ENCODE assay signal across 22 cellular contexts in genomic region chr7:44539669-44540516, GRCh38. TPM values are rescaled to one million over a fixed set of nuclear protein-coding genes. Genes with fewer than 3 reads are reported as not detected.
DNase-seq lines count a peak whose midpoint lies in the region; ATAC-seq, FAIRE-seq and TF ChIP-seq lines count a peak whose summit lies in the region.
"Had no signal": no experiment of that assay in that cellular context is flagged by ENCODE, and none has a peak within 500 bp of the region (broad histone marks: within the 10 kb centered on the region; RNA-seq: fewer than 3 reads in every experiment).

No MANE protein-coding gene starts in this region.

- TF ChIP-seq EP300 in SK-N-SH (IDR thresholded peaks at IDR 0.05; ENCODE audit: borderline replicate concordance in 1 of 2, low read depth in 1 of 2, low read length in 1 of 2) = no peak
- no peak for TF ChIP-seq EP300 in HepG2 (IDR thresholded peaks at IDR 0.05; ENCODE audit: low read depth in 2 of 2, low read length in 2 of 2)
- TF ChIP-seq EP300 in HepG2 (CRISPR knock-in tag; IDR thresholded peaks at IDR 0.05; ENCODE audit: borderline replicate concordance) = no peak

- no peaks in the 10 kb centered on the region for H3K27me3 ChIP-seq in SK-N-SH (ENCODE audit: insufficient read depth)
- H3K27me3 ChIP-seq in HepG2 (ENCODE audit: control insufficient read depth in 1 of 2, insufficient read depth in 2 of 2, low read length in 2 of 2) = no peaks in the 10 kb centered on the region
- H3K27me3 ChIP-seq in MG63 = no peaks in the 10 kb centered on the region
- H3K27me3 ChIP-seq: BE2C had no signal

- H3K36me3 ChIP-seq in SK-N-SH (replicated peaks in 1 of 2; ENCODE audit: control insufficient read depth in 1 of 2, insufficient read depth in 2 of 2, low read length in 1 of 2) (no peaks in the 10 kb centered on the region), HEK293 (ENCODE audit: control insufficient read depth in 2 of 2, insufficient read depth in 1 of 2, low read length in 2 of 2) (no peaks in the 10 kb centered on the region), HepG2 (replicated peaks in 1 of 2; ENCODE audit: control insufficient read depth in 1 of 2, insufficient read depth in 2 of 2, low read length in 2 of 2) (peaks cover 0 to 9% of the 10 kb centered on the region in 2 experiments; a peak in 1 of 5 replicates), MG63 (no peaks in the 10 kb centered on the region)
- H3K36me3 ChIP-seq: BE2C had no signal

- DNase-seq in SK-N-SH = peak; percentile 21
- no peak for DNase-seq in HepG2 (ENCODE audit: low spot score)
- DNase-seq in sciatic nerve (ENCODE audit: low spot score) = no peak
- DNase-seq in stimulated activated naive CD4-positive, alpha-beta T cell treated with Interleukin-2 at 50 U/mL for 16 hours (lab: John Stamatoyannopoulos, UW) = no peak
- DNase-seq in MG63 = no peak
- DNase-seq: BE2C; CD4-positive, alpha-beta T cell; GM23248; Kasumi-1; NCI-H1105; NCI-H187 treated with DMSO at 0.1 percent for 48 hours; NCI-H2171; NCI-H446; NCI-H69; NK-92 treated with Interleukin-12 subunit alpha and Interleukin-12 subunit beta, amount 100 ng/mL, for 24 hours; OCI-M1; RPMI8226 had no signal

- CTCF ChIA-PET in SK-N-SH (lab: Yijun Ruan, JAX) (interaction anchor here (0.6 to 0.8 kb wide), 2 partner anchors 26 to 677 kb away, joined by 3 read pairs; no protein-coding TSS in a partner anchor), HEK293 (lab: Yijun Ruan, JAX) (interaction anchor here (0.9 kb wide), 1 partner anchor 26 kb away, joined by 3 read pairs; no protein-coding TSS in a partner anchor), HepG2 (lab: Yijun Ruan, JAX; ENCODE audit: low intra/inter-chr PET ratio, low total read pairs) (no interaction called here)

- H3K9me3 ChIP-seq in SK-N-SH = no peaks in the 10 kb centered on the region
- H3K9me3 ChIP-seq in HEK293 (ENCODE audit: control insufficient read depth, insufficient read depth, low read depth, low read length) = no peaks in the 10 kb centered on the region
- H3K9me3 ChIP-seq in HepG2 (ENCODE audit: low read length) = no peaks in the 10 kb centered on the region
- H3K9me3 ChIP-seq in MG63 = no peaks in the 10 kb centered on the region
- H3K9me3 ChIP-seq: BE2C had no signal

- H3K9ac ChIP-seq in SK-N-SH = no peak overlapping the region
- H3K9ac ChIP-seq in HepG2 (ENCODE audit: insufficient read depth, low read depth, low read length) = peak overlapping the region; percentile 90
- H3K9ac ChIP-seq: GM23248 had no signal

- H3K27ac ChIP-seq in SK-N-SH (ENCODE audit: low read depth in 2 of 2, low read length in 1 of 2) (no peak overlapping the region), HEK293 (ENCODE audit: extremely low read depth, low read depth, low read length) (no peak overlapping the region), HepG2 (ENCODE audit: extremely low read length, insufficient read depth, low read length) (peak overlapping the region; percentile 94)
- H3K27ac ChIP-seq: 22Rv1, GM23248 had no signal

- H2AFZ ChIP-seq in SK-N-SH (ENCODE audit: low read depth) (no peak overlapping the region), HepG2 (ENCODE audit: low read length) (no peak overlapping the region)
- H2AFZ ChIP-seq: GM23248 had no signal

- FAIRE-seq in HepG2 (lab: Jason Lieb, UNC) = no peak

- H3K9me2 ChIP-seq in SK-N-SH = no peaks in the 10 kb centered on the region

- H3K4me3 ChIP-seq in SK-N-SH (ENCODE audit: low read depth in 2 of 2, low read length in 1 of 2) (no peak overlapping the region), HEK293 (ENCODE audit: low read depth, low read length) (no peak overlapping the region), HepG2 (replicated peaks in 1 of 3; ENCODE audit: insufficient read depth in 1 of 3, low read depth in 2 of 3, low read length in 3 of 3) (peak overlapping the region; percentile 57 to 79 (median 63); a peak in 5 of 6 replicates), MG63 (no peak overlapping the region)
- H3K4me3 ChIP-seq: GM23248 had no signal

- no peak for TF ChIP-seq CTCF in SK-N-SH (IDR thresholded peaks at IDR 0.05)
- TF ChIP-seq CTCF in HEK293 (tag by site-specific recombination; IDR thresholded peaks at IDR 0.05) = no peak
- no peak for TF ChIP-seq CTCF in HepG2 (CRISPR knock-in tag; IDR thresholded peaks at IDR 0.05)

- H3K4me2 ChIP-seq in SK-N-SH (no peak overlapping the region), HepG2 (ENCODE audit: low read depth, low read length) (peak overlapping the region; percentile 98)

- intact Hi-C loops in HepG2 (cut with micrococcal nuclease; ENCODE audit: unreplicated experiment) = loop anchor here (5.0 kb wide), 1 partner anchor 48 kb away; the partner anchor contains the start of gene NUDCD3
- intact Hi-C loops in sciatic nerve (cut with DNase I) = no loop called here

- TF ChIP-seq RAD21 in SK-N-SH (IDR thresholded peaks at IDR 0.05; ENCODE audit: low read length) = no peak
- no peak for TF ChIP-seq RAD21 in HepG2 (CRISPR knock-in tag; IDR thresholded peaks at IDR 0.05)

- H4K20me1 ChIP-seq in SK-N-SH (ENCODE audit: insufficient read depth) = no peaks in the 10 kb centered on the region
- H4K20me1 ChIP-seq in HepG2 (ENCODE audit: insufficient read depth, low read length) = peaks cover 12% of the 10 kb centered on the region; the same call in 1 of the 2 replicates

- H3K79me2 ChIP-seq in SK-N-SH (ENCODE audit: insufficient read depth) (no peaks in the 10 kb centered on the region), HepG2 (ENCODE audit: insufficient read depth, low read length) (peaks cover 52% of the 10 kb centered on the region)

- 81% methylated on average over 27 of the region's 27 CpGs for WGBS in SK-N-SH (ENCODE audit: low lambda C conversion rate)
- WGBS in HepG2 (ENCODE audit: low lambda C conversion rate) = 94% methylated on average over 15 of the region's 27 CpGs

- no peak for TF ChIP-seq POLR2A in HepG2 (IDR thresholded peaks at IDR 0.05; ENCODE audit: insufficient read depth in 1 of 2, low read depth in 2 of 2, low read length in 2 of 2)

- H3K4me1 ChIP-seq in SK-N-SH (ENCODE audit: control insufficient read depth in 1 of 2, insufficient read depth in 2 of 2, low read depth in 1 of 2, low read length in 1 of 2) (peaks cover 0 to 16% of the 10 kb centered on the region in 2 experiments; a peak in 1 of 4 replicates), HEK293 (ENCODE audit: control insufficient read depth, insufficient read depth, low read length) (no peaks in the 10 kb centered on the region), HepG2 (ENCODE audit: insufficient read depth, low read length) (peaks cover 89% of the 10 kb centered on the region)
- H3K4me1 ChIP-seq: BE2C had no signal

- POLR2A ChIA-PET in SK-N-SH (lab: Yijun Ruan, JAX) = interaction anchor here (0.6 kb wide), 1 partner anchor 25 kb away, joined by 3 read pairs; no protein-coding TSS in a partner anchor
- POLR2A ChIA-PET in HEK293 (lab: Yijun Ruan, JAX) = no interaction called here
- POLR2A ChIA-PET in HepG2 (lab: Yijun Ruan, JAX) = interaction anchor here (1.3 to 4.1 kb wide), 2 partner anchors 22 to 25 kb away, joined by 3 to 25 read pairs; no protein-coding TSS in a partner anchor

- H3F3A ChIP-seq in SK-N-SH (replicated peaks; ENCODE audit: insufficient read depth) = no peaks in the 10 kb centered on the region

- in situ Hi-C loops in HepG2 (cut with HindIII; ENCODE audit: extremely low pct_ligation_motif_present, low pct_unique_long_range_greater_than_20kb) = no loop called here

- no peak for ATAC-seq in SK-N-SH treated with all-trans-retinoic acid at 6 μM for 48 hours
- ATAC-seq in HepG2 = no peak
- peak; percentile 41 for ATAC-seq in sciatic nerve
- ATAC-seq in HG03045 (IDR thresholded peaks at IDR 0.05; ENCODE audit: unreplicated experiment) = no peak

- no TSS peak for BruUV-seq in HepG2 (replicated peaks; lab: Mats Ljungman, UMichigan)

RNA-seq across cellular contexts. Expression of gene NPC1L1, which starts 1.2 kb away (rescaled TPM):
- polyA plus RNA-seq in SK-N-SH (2012; rRNA removed) = 0.03 TPM in 1 of 2 replicates, not detected in the other
- under 0.01 TPM in 1 of 2 replicates, not detected in the other for polyA plus RNA-seq in SK-N-SH (2012; cell fraction: cytosol; rRNA removed)
- polyA plus RNA-seq in SK-N-SH (2012; cell fraction: nucleus; rRNA removed) = 0.05 and 0.12 TPM in 2 replicates
- total RNA-seq in HepG2 (2016; rRNA removed; fragmentation: Illumina TruSeq; extraction: Trizol) = 3.8 and 4.8 TPM in 2 replicates
- total RNA-seq in HepG2 (2016; cell fraction: cytosol; rRNA removed; fragmentation: Illumina TruSeq; extraction: Trizol; ENCODE audit: low read depth) = 1.9 and 2.0 TPM in 2 replicates
- total RNA-seq in HepG2 (2016; cell fraction: insoluble cytoplasmic fraction; rRNA removed; fragmentation: Illumina TruSeq; extraction: Trizol) = 2.9 and 4.5 TPM in 2 replicates
- total RNA-seq in HepG2 (2016; cell fraction: membrane; rRNA removed; fragmentation: Illumina TruSeq; extraction: Trizol) = 3.9 and 4.0 TPM in 2 replicates
- 10.5 and 11.9 TPM in 2 replicates for total RNA-seq in HepG2 (2016; cell fraction: nucleus; rRNA removed; fragmentation: Illumina TruSeq; extraction: Trizol)
- 14.5 and 26.6 TPM in 2 replicates for polyA plus RNA-seq in HepG2 (2011; rRNA removed)
- polyA plus RNA-seq in HepG2 (2011; cell fraction: cytosol; rRNA removed) = 10.4 and 11.4 TPM in 2 replicates
- polyA plus RNA-seq in HepG2 (2011; cell fraction: nucleus; rRNA removed) = 72.5 and 82.9 TPM in 2 replicates
- polyA plus RNA-seq in HepG2 (2012) = 14.5 and 17.3 TPM in 2 replicates
- 2.2 and 2.7 TPM in 2 replicates for polyA plus RNA-seq in HepG2 (2016; cell fraction: cytosol; fragmentation: Illumina TruSeq; extraction: Trizol; ENCODE audit: low read depth)
- 4.9 and 6.8 TPM in 2 replicates for polyA plus RNA-seq in HepG2 (2016; cell fraction: insoluble cytoplasmic fraction; fragmentation: Illumina TruSeq; extraction: Trizol; ENCODE audit: low read depth)
- 4.3 TPM in 2 replicates for polyA plus RNA-seq in HepG2 (2016; cell fraction: membrane; fragmentation: Illumina TruSeq; extraction: Trizol; ENCODE audit: low read depth)
- 43.1 and 46.9 TPM in 2 replicates for polyA plus RNA-seq in HepG2 (2016; cell fraction: nucleus; fragmentation: Illumina TruSeq; extraction: Trizol; ENCODE audit: insufficient read depth, low read depth)
- 0.19 and 29.3 TPM in 2 replicates for polyA minus RNA-seq in HepG2 (2011; rRNA and poly(A)+ RNA removed; ENCODE audit: low replicate concordance)
- 9.6 and 11.7 TPM in 2 replicates for polyA minus RNA-seq in HepG2 (2011; cell fraction: cytosol; rRNA and poly(A)+ RNA removed)
- 16.9 and 24.6 TPM in 2 replicates for polyA minus RNA-seq in HepG2 (2011; cell fraction: nucleus; rRNA and poly(A)+ RNA removed)
- total RNA-seq in sciatic nerve = 0.45 TPM
- total RNA-seq in MG63 (2014; rRNA removed; shearing (Covaris generic); ENCODE audit: low replicate concordance) = 0.07 TPM in 1 of 2 replicates, not detected in the other
- total RNA-seq: GM23248 had no signal
- polyA plus RNA-seq: GM23248, IgD-negative memory B cell had no signal

RNA-seq across cellular contexts. Expression of gene DDX56, which starts 33.8 kb away (rescaled TPM):
- polyA plus RNA-seq in SK-N-SH (2012; rRNA removed) = 97.1 and 126 TPM in 2 replicates
- polyA plus RNA-seq in SK-N-SH (2012; cell fraction: cytosol; rRNA removed) = 44.8 and 68.5 TPM in 2 replicates
- 227 and 338 TPM in 2 replicates for polyA plus RNA-seq in SK-N-SH (2012; cell fraction: nucleus; rRNA removed)
- total RNA-seq in HepG2 (2016; rRNA removed; fragmentation: Illumina TruSeq; extraction: Trizol) = 105 and 120 TPM in 2 replicates
- total RNA-seq in HepG2 (2016; cell fraction: cytosol; rRNA removed; fragmentation: Illumina TruSeq; extraction: Trizol; ENCODE audit: low read depth) = 15.2 and 16.6 TPM in 2 replicates
- 109 and 123 TPM in 2 replicates for total RNA-seq in HepG2 (2016; cell fraction: insoluble cytoplasmic fraction; rRNA removed; fragmentation: Illumina TruSeq; extraction: Trizol)
- total RNA-seq in HepG2 (2016; cell fraction: membrane; rRNA removed; fragmentation: Illumina TruSeq; extraction: Trizol) = 29.3 and 30.6 TPM in 2 replicates
- total RNA-seq in HepG2 (2016; cell fraction: nucleus; rRNA removed; fragmentation: Illumina TruSeq; extraction: Trizol) = 97.6 and 120 TPM in 2 replicates
- polyA plus RNA-seq in HepG2 (2011; rRNA removed) = 82.6 and 106 TPM in 2 replicates
- 53.6 and 58.7 TPM in 2 replicates for polyA plus RNA-seq in HepG2 (2011; cell fraction: cytosol; rRNA removed)
- polyA plus RNA-seq in HepG2 (2011; cell fraction: nucleus; rRNA removed) = 231 and 242 TPM in 2 replicates
- polyA plus RNA-seq in HepG2 (2012) = 45.8 and 68.4 TPM in 2 replicates
- polyA plus RNA-seq in HepG2 (2016; cell fraction: cytosol; fragmentation: Illumina TruSeq; extraction: Trizol; ENCODE audit: low read depth) = 11.3 and 12.0 TPM in 2 replicates
- 83.4 and 100 TPM in 2 replicates for polyA plus RNA-seq in HepG2 (2016; cell fraction: insoluble cytoplasmic fraction; fragmentation: Illumina TruSeq; extraction: Trizol; ENCODE audit: low read depth)
- polyA plus RNA-seq in HepG2 (2016; cell fraction: membrane; fragmentation: Illumina TruSeq; extraction: Trizol; ENCODE audit: low read depth) = 18.2 and 23.9 TPM in 2 replicates
- 214 and 219 TPM in 2 replicates for polyA plus RNA-seq in HepG2 (2016; cell fraction: nucleus; fragmentation: Illumina TruSeq; extraction: Trizol; ENCODE audit: insufficient read depth, low read depth)
- polyA minus RNA-seq in HepG2 (2011; rRNA and poly(A)+ RNA removed; ENCODE audit: low replicate concordance) = 168 and 202 TPM in 2 replicates
- 27.9 and 30.7 TPM in 2 replicates for polyA minus RNA-seq in HepG2 (2011; cell fraction: cytosol; rRNA and poly(A)+ RNA removed)
- polyA minus RNA-seq in HepG2 (2011; cell fraction: nucleus; rRNA and poly(A)+ RNA removed) = 96.8 and 111 TPM in 2 replicates
- 58.4 TPM for total RNA-seq in sciatic nerve
- total RNA-seq in MG63 (2014; rRNA removed; shearing (Covaris generic); ENCODE audit: low replicate concordance) = 92.8 and 155 TPM in 2 replicates

RNA-seq across cellular contexts. Expression of gene TMED4, which starts 42.1 kb away (rescaled TPM):
- polyA plus RNA-seq in SK-N-SH (2012; rRNA removed) (145 and 192 TPM in 2 replicates), HepG2 (2011; rRNA removed) (109 and 113 TPM in 2 replicates)
- polyA plus RNA-seq in SK-N-SH (2012; cell fraction: cytosol; rRNA removed) = 101 and 126 TPM in 2 replicates
- polyA plus RNA-seq in SK-N-SH (2012; cell fraction: nucleus; rRNA removed) = 144 and 182 TPM in 2 replicates
- total RNA-seq in HepG2 (2016; rRNA removed; fragmentation: Illumina TruSeq; extraction: Trizol) (39.2 and 81.4 TPM in 2 replicates), sciatic nerve (67.9 TPM)
- 13.7 and 14.2 TPM in 2 replicates for total RNA-seq in HepG2 (2016; cell fraction: cytosol; rRNA removed; fragmentation: Illumina TruSeq; extraction: Trizol; ENCODE audit: low read depth)
- 42.8 and 80.9 TPM in 2 replicates for total RNA-seq in HepG2 (2016; cell fraction: insoluble cytoplasmic fraction; rRNA removed; fragmentation: Illumina TruSeq; extraction: Trizol)
- 36.3 and 40.4 TPM in 2 replicates for total RNA-seq in HepG2 (2016; cell fraction: membrane; rRNA removed; fragmentation: Illumina TruSeq; extraction: Trizol)
- total RNA-seq in HepG2 (2016; cell fraction: nucleus; rRNA removed; fragmentation: Illumina TruSeq; extraction: Trizol) = 71.9 and 87.9 TPM in 2 replicates
- polyA plus RNA-seq in HepG2 (2011; cell fraction: cytosol; rRNA removed) = 120 and 141 TPM in 2 replicates
- 144 and 146 TPM in 2 replicates for polyA plus RNA-seq in HepG2 (2011; cell fraction: nucleus; rRNA removed)
- polyA plus RNA-seq in HepG2 (2012) = 68.1 and 72.3 TPM in 2 replicates
- polyA plus RNA-seq in HepG2 (2016; cell fraction: cytosol; fragmentation: Illumina TruSeq; extraction: Trizol; ENCODE audit: low read depth) = 11.1 and 15.6 TPM in 2 replicates
- 38.9 and 40.8 TPM in 2 replicates for polyA plus RNA-seq in HepG2 (2016; cell fraction: insoluble cytoplasmic fraction; fragmentation: Illumina TruSeq; extraction: Trizol; ENCODE audit: low read depth)
- 25.9 and 27.2 TPM in 2 replicates for polyA plus RNA-seq in HepG2 (2016; cell fraction: membrane; fragmentation: Illumina TruSeq; extraction: Trizol; ENCODE audit: low read depth)
- 141 and 156 TPM in 2 replicates for polyA plus RNA-seq in HepG2 (2016; cell fraction: nucleus; fragmentation: Illumina TruSeq; extraction: Trizol; ENCODE audit: insufficient read depth, low read depth)
- 175 and 196 TPM in 2 replicates for polyA minus RNA-seq in HepG2 (2011; rRNA and poly(A)+ RNA removed; ENCODE audit: low replicate concordance)
- 60.9 and 63.0 TPM in 2 replicates for polyA minus RNA-seq in HepG2 (2011; cell fraction: cytosol; rRNA and poly(A)+ RNA removed)
- 51.1 and 68.9 TPM in 2 replicates for polyA minus RNA-seq in HepG2 (2011; cell fraction: nucleus; rRNA and poly(A)+ RNA removed)
- 113 and 152 TPM in 2 replicates for total RNA-seq in MG63 (2014; rRNA removed; shearing (Covaris generic); ENCODE audit: low replicate concordance)

RNA-seq across cellular contexts. Expression of gene NUDCD3, which starts 49.4 kb away (rescaled TPM):
- polyA plus RNA-seq in SK-N-SH (2012; rRNA removed) = 66.0 and 83.1 TPM in 2 replicates
- polyA plus RNA-seq in SK-N-SH (2012; cell fraction: cytosol; rRNA removed) = 66.1 and 72.1 TPM in 2 replicates
- polyA plus RNA-seq in SK-N-SH (2012; cell fraction: nucleus; rRNA removed) = 101 and 142 TPM in 2 replicates
- 49.9 and 54.6 TPM in 2 replicates for total RNA-seq in HepG2 (2016; rRNA removed; fragmentation: Illumina TruSeq; extraction: Trizol)
- 13.4 and 14.8 TPM in 2 replicates for total RNA-seq in HepG2 (2016; cell fraction: cytosol; rRNA removed; fragmentation: Illumina TruSeq; extraction: Trizol; ENCODE audit: low read depth)
- total RNA-seq in HepG2 (2016; cell fraction: insoluble cytoplasmic fraction; rRNA removed; fragmentation: Illumina TruSeq; extraction: Trizol) = 43.2 and 52.2 TPM in 2 replicates
- 11.7 and 13.3 TPM in 2 replicates for total RNA-seq in HepG2 (2016; cell fraction: membrane; rRNA removed; fragmentation: Illumina TruSeq; extraction: Trizol)
- 42.0 and 47.5 TPM in 2 replicates for total RNA-seq in HepG2 (2016; cell fraction: nucleus; rRNA removed; fragmentation: Illumina TruSeq; extraction: Trizol)
- 20.8 and 25.4 TPM in 2 replicates for polyA plus RNA-seq in HepG2 (2011; rRNA removed)
- 21.8 and 27.6 TPM in 2 replicates for polyA plus RNA-seq in HepG2 (2011; cell fraction: cytosol; rRNA removed)
- 32.7 and 41.3 TPM in 2 replicates for polyA plus RNA-seq in HepG2 (2011; cell fraction: nucleus; rRNA removed)
- 27.9 and 29.4 TPM in 2 replicates for polyA plus RNA-seq in HepG2 (2012)
- 2.5 and 3.1 TPM in 2 replicates for polyA plus RNA-seq in HepG2 (2016; cell fraction: cytosol; fragmentation: Illumina TruSeq; extraction: Trizol; ENCODE audit: low read depth)
- 30.1 and 34.3 TPM in 2 replicates for polyA plus RNA-seq in HepG2 (2016; cell fraction: insoluble cytoplasmic fraction; fragmentation: Illumina TruSeq; extraction: Trizol; ENCODE audit: low read depth)
- polyA plus RNA-seq in HepG2 (2016; cell fraction: membrane; fragmentation: Illumina TruSeq; extraction: Trizol; ENCODE audit: low read depth) = 5.2 and 6.4 TPM in 2 replicates
- polyA plus RNA-seq in HepG2 (2016; cell fraction: nucleus; fragmentation: Illumina TruSeq; extraction: Trizol; ENCODE audit: insufficient read depth, low read depth) = 35.7 and 42.8 TPM in 2 replicates
- 43.7 and 47.9 TPM in 2 replicates for polyA minus RNA-seq in HepG2 (2011; rRNA and poly(A)+ RNA removed; ENCODE audit: low replicate concordance)
- polyA minus RNA-seq in HepG2 (2011; cell fraction: cytosol; rRNA and poly(A)+ RNA removed) = 19.5 and 27.3 TPM in 2 replicates
- polyA minus RNA-seq in HepG2 (2011; cell fraction: nucleus; rRNA and poly(A)+ RNA removed) = 36.7 and 44.8 TPM in 2 replicates
- total RNA-seq in sciatic nerve = 101 TPM
- total RNA-seq in MG63 (2014; rRNA removed; shearing (Covaris generic); ENCODE audit: low replicate concordance) = 23.1 and 32.8 TPM in 2 replicates

Comparison
In these comparisons a context has a peak if more than half of its experiments do, and no peak if none do; other contexts are left out.
1. H3K4me3 ChIP-seq: peak in HepG2 (3 of 3); none in SK-N-SH (0 of 2), HEK293 (single experiment) and MG63 (single experiment).